In the genomic region with DNA sequence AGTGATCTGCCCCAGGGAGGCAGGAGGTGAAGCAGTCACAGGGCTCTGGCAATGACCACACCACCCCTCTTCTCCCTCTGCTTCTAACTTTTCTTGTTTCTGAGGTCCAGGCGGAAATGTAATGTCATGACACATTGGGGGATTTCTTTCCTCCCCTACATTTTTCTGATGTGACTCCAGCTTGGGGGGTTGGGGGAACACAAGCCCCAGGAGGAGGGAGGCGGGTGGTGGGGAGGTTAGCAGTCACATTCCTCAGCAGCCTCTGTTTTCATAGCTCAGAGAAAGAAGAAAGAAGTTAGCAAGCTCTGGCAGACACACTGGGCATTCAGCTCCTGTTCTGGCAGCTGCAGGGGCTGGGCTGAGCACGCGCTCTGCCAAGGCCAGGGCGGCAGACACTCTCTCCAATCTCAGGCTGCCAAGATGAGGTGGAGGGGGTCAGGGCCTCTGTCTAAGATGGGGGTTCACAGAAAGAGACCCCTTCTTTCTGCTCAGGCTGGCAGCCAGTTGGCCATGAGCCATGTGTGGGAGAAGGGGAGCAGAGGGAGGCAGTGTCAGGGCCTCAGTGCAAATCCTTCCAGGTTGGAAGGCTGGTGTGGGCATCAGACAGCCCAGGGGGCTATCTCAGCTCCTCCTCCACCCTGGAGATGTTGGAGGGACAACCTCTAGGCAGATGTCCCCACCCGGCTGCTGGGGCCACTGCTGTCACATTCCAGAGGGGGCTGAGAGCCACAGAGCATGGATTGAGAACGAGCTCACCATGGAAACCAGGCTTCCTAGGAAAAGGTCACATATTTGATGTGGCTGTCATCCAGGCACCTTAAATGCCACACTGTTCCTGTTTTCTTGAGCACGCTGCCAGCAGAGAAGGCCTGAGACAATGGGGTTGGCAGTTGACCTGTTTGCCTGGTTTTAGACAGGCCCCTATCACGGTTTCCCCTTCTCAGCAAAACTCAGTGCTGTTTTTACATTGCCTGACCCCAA, we compare ENCODE assay signal across 1 cellular context.
TF ChIP-seq lines count a peak whose summit lies in the region.

No MANE protein-coding gene starts in this region.

TF ChIP-seq in GM12878, 131 proteins besides CTCF, POLR2A, EP300 and RAD21:
- no peak for TF ChIP-seq DPF2 (IDR thresholded peaks at IDR 0.05)
- TF ChIP-seq, protein P1, sequence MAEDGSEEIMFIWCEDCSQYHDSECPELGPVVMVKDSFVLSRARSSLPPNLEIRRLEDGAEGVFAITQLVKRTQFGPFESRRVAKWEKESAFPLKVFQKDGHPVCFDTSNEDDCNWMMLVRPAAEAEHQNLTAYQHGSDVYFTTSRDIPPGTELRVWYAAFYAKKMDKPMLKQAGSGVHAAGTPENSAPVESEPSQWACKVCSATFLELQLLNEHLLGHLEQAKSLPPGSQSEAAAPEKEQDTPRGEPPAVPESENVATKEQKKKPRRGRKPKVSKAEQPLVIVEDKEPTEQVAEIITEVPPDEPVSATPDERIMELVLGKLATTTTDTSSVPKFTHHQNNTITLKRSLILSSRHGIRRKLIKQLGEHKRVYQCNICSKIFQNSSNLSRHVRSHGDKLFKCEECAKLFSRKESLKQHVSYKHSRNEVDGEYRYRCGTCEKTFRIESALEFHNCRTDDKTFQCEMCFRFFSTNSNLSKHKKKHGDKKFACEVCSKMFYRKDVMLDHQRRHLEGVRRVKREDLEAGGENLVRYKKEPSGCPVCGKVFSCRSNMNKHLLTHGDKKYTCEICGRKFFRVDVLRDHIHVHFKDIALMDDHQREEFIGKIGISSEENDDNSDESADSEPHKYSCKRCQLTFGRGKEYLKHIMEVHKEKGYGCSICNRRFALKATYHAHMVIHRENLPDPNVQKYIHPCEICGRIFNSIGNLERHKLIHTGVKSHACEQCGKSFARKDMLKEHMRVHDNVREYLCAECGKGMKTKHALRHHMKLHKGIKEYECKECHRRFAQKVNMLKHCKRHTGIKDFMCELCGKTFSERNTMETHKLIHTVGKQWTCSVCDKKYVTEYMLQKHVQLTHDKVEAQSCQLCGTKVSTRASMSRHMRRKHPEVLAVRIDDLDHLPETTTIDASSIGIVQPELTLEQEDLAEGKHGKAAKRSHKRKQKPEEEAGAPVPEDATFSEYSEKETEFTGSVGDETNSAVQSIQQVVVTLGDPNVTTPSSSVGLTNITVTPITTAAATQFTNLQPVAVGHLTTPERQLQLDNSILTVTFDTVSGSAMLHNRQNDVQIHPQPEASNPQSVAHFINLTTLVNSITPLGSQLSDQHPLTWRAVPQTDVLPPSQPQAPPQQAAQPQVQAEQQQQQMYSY (CRISPR knock-in tag; IDR thresholded peaks at IDR 0.05): no peak
- TF ChIP-seq IKZF2 (IDR thresholded peaks at IDR 0.05): no peak
- no peak for TF ChIP-seq YBX1 (IDR thresholded peaks at IDR 0.05)
TF ChIP-seq in GM12878: peak in this region for 0.
